1 cellular context compared by ENCODE assay signal in genomic region chr15:67120839-67121540, GRCh38.
TF ChIP-seq lines count a peak whose summit lies in the region.

No MANE protein-coding gene starts in this region.

TF ChIP-seq in GM12878, 131 proteins besides CTCF, POLR2A, EP300 and RAD21 (continued from another document):
- 0 out of 2 replicates have a peak, but pooled peaks have one; percentile 16 for TF ChIP-seq RFX5 (IDR thresholded peaks at IDR 0.05; ENCODE audit: low read depth, low read length)
- no peak for TF ChIP-seq FOXK2 (IDR thresholded peaks at IDR 0.05)
- TF ChIP-seq MEF2B (IDR thresholded peaks at IDR 0.05; ENCODE audit: partially characterized antibody, poor library complexity, severe bottlenecking), result peak; percentile 73
- no peak for TF ChIP-seq ZNF622 (IDR thresholded peaks at IDR 0.05)
